ENCODE assay signal across 17 cellular contexts in the genomic region with DNA sequence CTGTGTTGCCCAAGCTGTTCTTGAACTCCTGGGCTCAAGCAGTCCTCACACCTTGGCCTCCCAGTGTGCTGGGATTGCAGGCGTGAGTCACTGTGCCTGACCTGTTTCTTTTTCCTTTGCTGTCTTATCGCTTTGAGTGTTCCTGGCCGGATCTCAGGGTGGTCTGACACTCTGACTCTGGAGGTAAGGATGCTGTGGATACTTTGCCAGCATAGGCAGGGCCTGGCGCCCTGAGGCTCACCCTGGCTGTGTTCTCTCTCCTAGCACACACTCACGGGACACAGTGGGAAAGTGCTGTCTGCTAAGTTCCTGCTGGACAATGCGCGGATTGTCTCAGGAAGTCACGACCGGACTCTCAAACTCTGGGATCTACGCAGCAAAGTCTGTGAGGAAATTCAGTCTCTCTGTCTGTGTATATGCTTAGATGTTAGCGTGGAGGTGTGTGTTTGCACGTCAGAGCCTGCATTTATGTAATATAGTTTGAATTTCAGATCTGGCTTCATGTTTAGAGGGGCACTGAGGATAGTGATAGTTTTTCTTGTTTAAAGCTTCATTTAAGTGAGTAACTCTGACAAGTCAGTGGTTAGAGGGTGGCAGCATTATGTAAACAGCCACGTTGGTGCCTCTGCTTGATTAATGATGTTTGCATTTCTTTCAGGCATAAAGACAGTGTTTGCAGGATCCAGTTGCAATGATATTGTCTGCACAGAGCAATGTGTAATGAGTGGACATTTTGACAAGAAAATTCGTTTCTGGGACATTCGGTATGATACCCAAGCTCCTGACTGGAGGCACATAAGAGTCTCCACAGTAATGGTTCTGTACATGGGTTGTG. TPM values are rescaled to one million over a fixed set of nuclear protein-coding genes. Genes with fewer than 3 reads are reported as not detected.
DNase-seq lines count a peak whose midpoint lies in the region; ATAC-seq and TF ChIP-seq lines count a peak whose summit lies in the region.
"Had no signal": no experiment of that assay in that cellular context is flagged by ENCODE, and none has a peak within 500 bp of the region (broad histone marks: within the 10 kb centered on the region; RNA-seq: fewer than 3 reads in every experiment).

No MANE protein-coding gene starts in this region.

- peaks cover 100% of the 10 kb centered on the region for H3K36me3 Mint-ChIP-seq in CD4-positive, alpha-beta T cell (ENCODE audit: low read depth)
- H3K36me3 Mint-ChIP-seq in activated naive CD8-positive, alpha-beta T cell treated with anti-CD3 and anti-CD28 coated beads, Interleukin-2, amount 10 ng/mL, durations not matched to agents 7 days and 5 days, result peaks cover 54% of the 10 kb centered on the region
- H3K36me3 Mint-ChIP-seq in T-helper 2 cell treated with Interferon-gamma antibody and Interleukin-4, amounts not matched to agents 5 μg/mL and 100 μg/mL, for 36 hours (ENCODE audit: low read depth), result peaks cover 78% of the 10 kb centered on the region

- H3K27ac ChIP-seq in CD4-positive, alpha-beta T cell (ENCODE audit: low read depth, low read length), result no peak overlapping the region
- H3K27ac ChIP-seq in mesendoderm (ENCODE audit: low read depth, low read length), result no peak overlapping the region
- no peak overlapping the region for H3K27ac ChIP-seq in tibial artery
- H3K27ac ChIP-seq: parathyroid adenoma had no signal

- no peaks in the 10 kb centered on the region for H3K4me1 ChIP-seq in mesendoderm (ENCODE audit: control insufficient read depth, low read depth, low read length)
- no peaks in the 10 kb centered on the region for H3K4me1 ChIP-seq in tibial artery
- H3K4me1 ChIP-seq: parathyroid adenoma had no signal

- H3K18ac ChIP-seq in mesendoderm (ENCODE audit: low read length), result no peak overlapping the region

- DNase-seq in CD4-positive, alpha-beta T cell, result no peak
- DNase-seq in LNCaP clone FGC (ENCODE audit: low read depth) (peak; percentile 49), mesendoderm (peak; percentile 45), tibial artery (no peak)
- no peak for DNase-seq in activated naive CD8-positive, alpha-beta T cell treated with anti-CD3 and anti-CD28 coated beads, Interleukin-2, amount 10 ng/mL, durations not matched to agents 7 days and 5 days
- DNase-seq in T-helper 2 cell treated with Interferon-gamma antibody and Interleukin-4, amounts not matched to agents 5 μg/mL and 100 μg/mL, for 36 hours (ENCODE audit: low spot score), result no peak
- DNase-seq: effector memory CD4-positive, alpha-beta T cell; foreskin fibroblast; RPMI8226; stimulated activated CD4-positive, alpha-beta T cell treated with anti-CD3 and anti-CD28 coated beads, Interleukin-12 subunit alpha, Interleukin-12 subunit beta, amount 100 ng/mL, for 4 hours; T-helper 9 cell had no signal

- H3K23ac ChIP-seq in mesendoderm (ENCODE audit: low read length), result no peak overlapping the region

- no peak overlapping the region for H3K4me3 Mint-ChIP-seq in CD4-positive, alpha-beta T cell
- no peak overlapping the region for H3K4me3 Mint-ChIP-seq in activated naive CD8-positive, alpha-beta T cell treated with anti-CD3 and anti-CD28 coated beads, Interleukin-2, amount 10 ng/mL, durations not matched to agents 7 days and 5 days
- no peak overlapping the region for H3K4me3 Mint-ChIP-seq in T-helper 2 cell treated with Interferon-gamma antibody and Interleukin-4, amounts not matched to agents 5 μg/mL and 100 μg/mL, for 36 hours
- H3K4me3 Mint-ChIP-seq: brain had no signal

- H4K5ac ChIP-seq in mesendoderm (ENCODE audit: low read length), result no peak overlapping the region

- no peaks in the 10 kb centered on the region for H3K9me3 ChIP-seq in CD4-positive, alpha-beta T cell (ENCODE audit: control insufficient read depth, low read length)
- H3K9me3 ChIP-seq in tibial artery, result no peaks in the 10 kb centered on the region
- H3K9me3 ChIP-seq: BLaER1 treated with 17β-estradiol and CSF1 and Interleukin-3, amounts not matched to agents 10 nM and 100 nM; thyroid gland had no signal

- intact Hi-C loops in CD4-positive, alpha-beta T cell (cut with DNase I, micrococcal nuclease), result loop anchor here in 1 of 2 experiments (5.0 to 10.0 kb wide), 2 partner anchors 62 to 155 kb away; a partner anchor contains a TSS
- intact Hi-C loops in tibial artery (cut with DNase I; ENCODE audit: low total_unique reads), result no loop called here

- POLR2A ChIA-PET in CD4-positive, alpha-beta T cell (lab: Charles Lee), result interaction anchor here (0.6 kb wide), 1 partner anchor 14 kb away, joined by 4 read pairs; no protein-coding TSS in a partner anchor
- POLR2A ChIA-PET in activated naive CD8-positive, alpha-beta T cell treated with anti-CD3 and anti-CD28 coated beads, Interleukin-2, amount 10 ng/mL, durations not matched to agents 7 days and 5 days (lab: Charles Lee), result no interaction called here

- H3K4me2 ChIP-seq in mesendoderm (ENCODE audit: low read length), result no peak overlapping the region

- peak overlapping the region; percentile 37 for H3K27ac Mint-ChIP-seq in CD4-positive, alpha-beta T cell
- peak overlapping the region; percentile 42 for H3K27ac Mint-ChIP-seq in activated naive CD8-positive, alpha-beta T cell treated with anti-CD3 and anti-CD28 coated beads, Interleukin-2, amount 10 ng/mL, durations not matched to agents 7 days and 5 days
- no peak overlapping the region for H3K27ac Mint-ChIP-seq in T-helper 2 cell treated with Interferon-gamma antibody and Interleukin-4, amounts not matched to agents 5 μg/mL and 100 μg/mL, for 36 hours
- H3K27ac Mint-ChIP-seq: brain had no signal

- H3K9ac ChIP-seq in mesendoderm (ENCODE audit: low read length), result no peak overlapping the region
- H3K9ac ChIP-seq: BLaER1 treated with 17β-estradiol and CSF1 and Interleukin-3, amounts not matched to agents 10 nM and 100 nM; parathyroid adenoma had no signal

- no peaks in the 10 kb centered on the region for H3K27me3 Mint-ChIP-seq in CD4-positive, alpha-beta T cell
- H3K27me3 Mint-ChIP-seq in activated naive CD8-positive, alpha-beta T cell treated with anti-CD3 and anti-CD28 coated beads, Interleukin-2, amount 10 ng/mL, durations not matched to agents 7 days and 5 days, result no peaks in the 10 kb centered on the region
- no peaks in the 10 kb centered on the region for H3K27me3 Mint-ChIP-seq in T-helper 2 cell treated with Interferon-gamma antibody and Interleukin-4, amounts not matched to agents 5 μg/mL and 100 μg/mL, for 36 hours (ENCODE audit: low read depth)
- H3K27me3 Mint-ChIP-seq: brain had no signal

- no CpG with 5 or more reads among the region's 15 CpGs for WGBS in mesendoderm (ENCODE audit: extremely low coverage, insufficient coverage, low lambda C conversion rate)

- no peaks in the 10 kb centered on the region for H3K9me3 Mint-ChIP-seq in CD4-positive, alpha-beta T cell
- H3K9me3 Mint-ChIP-seq in activated naive CD8-positive, alpha-beta T cell treated with anti-CD3 and anti-CD28 coated beads, Interleukin-2, amount 10 ng/mL, durations not matched to agents 7 days and 5 days, result no peaks in the 10 kb centered on the region
- no peaks in the 10 kb centered on the region for H3K9me3 Mint-ChIP-seq in T-helper 2 cell treated with Interferon-gamma antibody and Interleukin-4, amounts not matched to agents 5 μg/mL and 100 μg/mL, for 36 hours
- H3K9me3 Mint-ChIP-seq: brain had no signal

- H3K4me1 Mint-ChIP-seq in CD4-positive, alpha-beta T cell (ENCODE audit: low read depth), result peaks cover 8% of the 10 kb centered on the region
- H3K4me1 Mint-ChIP-seq in activated naive CD8-positive, alpha-beta T cell treated with anti-CD3 and anti-CD28 coated beads, Interleukin-2, amount 10 ng/mL, durations not matched to agents 7 days and 5 days, result peaks cover 6% of the 10 kb centered on the region
- H3K4me1 Mint-ChIP-seq in T-helper 2 cell treated with Interferon-gamma antibody and Interleukin-4, amounts not matched to agents 5 μg/mL and 100 μg/mL, for 36 hours (ENCODE audit: low read depth), result no peaks in the 10 kb centered on the region
- H3K4me1 Mint-ChIP-seq: brain had no signal

- no peak overlapping the region for H2BK5ac ChIP-seq in mesendoderm (ENCODE audit: low read length)

- no peaks in the 10 kb centered on the region for H3K27me3 ChIP-seq in CD4-positive, alpha-beta T cell (ENCODE audit: control insufficient read depth, insufficient read depth, low read length)
- H3K27me3 ChIP-seq in mesendoderm (ENCODE audit: insufficient read depth, low read length, poor library complexity), result no peaks in the 10 kb centered on the region
- H3K27me3 ChIP-seq in tibial artery, result no peaks in the 10 kb centered on the region
- H3K27me3 ChIP-seq: BLaER1 treated with 17β-estradiol and CSF1 and Interleukin-3, amounts not matched to agents 10 nM and 100 nM; thyroid gland had no signal

- H2AK5ac ChIP-seq in mesendoderm (ENCODE audit: low read length), result no peak overlapping the region

- peaks cover 4% of the 10 kb centered on the region for H3K79me1 ChIP-seq in mesendoderm (ENCODE audit: low read length)

- no peaks in the 10 kb centered on the region for H3K79me2 ChIP-seq in mesendoderm (ENCODE audit: control insufficient read depth, insufficient read depth, low read length)
- H3K79me2 ChIP-seq: parathyroid adenoma had no signal

- H4K8ac ChIP-seq in mesendoderm (ENCODE audit: low read depth, low read length), result no peak overlapping the region

- peaks cover 34% of the 10 kb centered on the region for H3K36me3 ChIP-seq in mesendoderm (ENCODE audit: control insufficient read depth, insufficient read depth, low read length)
- peaks cover 83 to 100% (median 97%) of the 10 kb centered on the region in 3 donors for H3K36me3 ChIP-seq in tibial artery

- H2BK15ac ChIP-seq in mesendoderm (replicated peaks; ENCODE audit: low read depth), result no peak overlapping the region

- TF ChIP-seq CTCF in CD4-positive, alpha-beta T cell (IDR thresholded peaks at IDR 0.05), result no peak
- TF ChIP-seq CTCF in LNCaP clone FGC (IDR thresholded peaks at IDR 0.05; ENCODE audit: control insufficient read depth, extremely low read depth, insufficient read depth) (no peak), tibial artery (IDR thresholded peaks at IDR 0.05) (no peak)

- CTCF ChIA-PET in CD4-positive, alpha-beta T cell (lab: Charles Lee), result no interaction called here

- H3K4ac ChIP-seq in mesendoderm (ENCODE audit: low read depth, low read length), result no peak overlapping the region

- H2BK120ac ChIP-seq in mesendoderm (ENCODE audit: low read depth, low read length), result no peak overlapping the region

- H3K4me3 ChIP-seq in LNCaP clone FGC (ENCODE audit: low read depth, low read length) (no peak overlapping the region), mesendoderm (ENCODE audit: low read length) (no peak overlapping the region), tibial artery (no peak overlapping the region)
- H3K4me3 ChIP-seq: BLaER1 treated with 17β-estradiol and CSF1 and Interleukin-3, amounts not matched to agents 10 nM and 100 nM; thyroid gland had no signal

- ATAC-seq in CD4-positive, alpha-beta T cell (ENCODE audit: poor library complexity), result no peak
- ATAC-seq in activated naive CD8-positive, alpha-beta T cell treated with anti-CD3 and anti-CD28 coated beads, Interleukin-2, amount 10 ng/mL, durations not matched to agents 7 days and 5 days (ENCODE audit: low read depth), result no peak
- no peak for ATAC-seq in GM19455 (IDR thresholded peaks at IDR 0.05; ENCODE audit: unreplicated experiment)

- H3K56ac ChIP-seq in mesendoderm (ENCODE audit: low read length), result no peak overlapping the region

RNA-seq across cellular contexts. Expression of a gene that starts 17.8 kb away (rescaled TPM):
- total RNA-seq in CD4-positive, alpha-beta T cell, result under 1 TPM; 0.03 to 0.22 TPM
- under 1 TPM in 1 of 2 experiments, not detected in 1; 0.45 TPM for total RNA-seq in activated naive CD8-positive, alpha-beta T cell treated with anti-CD3 and anti-CD28 coated beads, Interleukin-2, amount 10 ng/mL, durations not matched to agents 7 days and 5 days
- not detected for polyA plus RNA-seq in mesendoderm (2013, experiment 1 of 2)
- polyA plus RNA-seq in mesendoderm (2013, experiment 2 of 2), result 0.18 TPM
- total RNA-seq: mucosa of gallbladder had no signal

RNA-seq across cellular contexts. Expression of a gene that starts 38.3 kb away (rescaled TPM):
- total RNA-seq in CD4-positive, alpha-beta T cell, result 100 to 1,000 TPM; 134 to 135 TPM
- total RNA-seq in activated naive CD8-positive, alpha-beta T cell treated with anti-CD3 and anti-CD28 coated beads, Interleukin-2, amount 10 ng/mL, durations not matched to agents 7 days and 5 days, result 10 to 100 TPM; 60.8 to 67.6 TPM
- polyA plus RNA-seq in mesendoderm (2013, experiment 1 of 2), result 15.4 TPM
- 16.0 TPM for polyA plus RNA-seq in mesendoderm (2013, experiment 2 of 2)

Comparison
In these comparisons a context has a peak if more than half of its experiments do, and no peak if none do; other contexts are left out.
1. DNase-seq: peak in LNCaP clone FGC (single experiment) and mesendoderm (single experiment); none in CD4-positive, alpha-beta T cell (0 of 10), activated naive CD8-positive, alpha-beta T cell treated with anti-CD3 and anti-CD28 coated beads, Interleukin-2, amount 10 ng/mL, durations not matched to agents 7 days and 5 days (single experiment), T-helper 2 cell treated with Interferon-gamma antibody and Interleukin-4, amounts not matched to agents 5 μg/mL and 100 μg/mL, for 36 hours (single experiment) and tibial artery (0 of 2).